Comparison of ENCODE assay signal across 8 cellular contexts in the genomic region with DNA sequence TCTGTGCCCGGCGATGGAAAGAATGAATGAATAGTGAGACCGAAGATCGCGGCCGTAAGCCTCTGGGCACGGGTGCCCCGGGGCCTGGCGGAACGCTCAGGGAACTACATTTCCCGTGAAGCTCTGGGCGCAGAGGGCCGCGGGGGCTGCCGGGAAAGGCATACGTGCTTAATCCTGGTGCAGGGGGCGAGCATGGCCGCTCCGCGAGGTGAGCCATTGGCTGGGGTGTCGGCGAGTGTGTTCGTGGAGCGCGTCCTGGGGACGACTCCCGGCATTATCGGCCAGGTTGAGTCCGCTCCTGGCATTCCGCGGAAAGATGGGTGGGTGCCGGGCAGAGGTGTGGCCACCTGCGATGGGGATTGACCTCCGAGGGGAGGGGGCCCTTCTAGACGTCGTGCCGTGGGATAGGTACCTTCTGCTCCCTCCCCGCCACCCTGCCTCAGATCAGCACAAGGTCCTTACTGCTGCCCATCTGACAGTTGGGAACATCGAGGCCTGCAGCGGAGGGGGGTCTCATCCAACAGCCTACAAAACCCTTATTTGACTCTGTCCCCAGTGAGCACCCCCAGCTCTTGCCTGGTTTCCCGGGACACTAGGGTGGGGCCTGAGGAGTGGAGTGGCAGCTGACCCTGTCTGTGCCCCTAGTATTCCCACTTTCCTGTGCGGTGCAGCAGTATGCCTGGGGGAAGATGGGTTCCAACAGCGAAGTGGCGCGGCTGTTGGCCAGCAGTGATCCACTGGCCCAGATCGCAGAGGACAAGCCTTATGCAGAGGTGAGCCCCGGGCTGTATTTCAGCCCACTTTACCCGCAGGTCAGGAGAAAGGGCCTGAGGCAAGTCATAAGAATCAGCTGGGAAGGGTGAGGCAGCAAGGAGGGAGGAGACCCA. TPM values are rescaled to one million over a fixed set of nuclear protein-coding genes. Genes with fewer than 3 reads are reported as not detected.
DNase-seq lines count a peak whose midpoint lies in the region; ATAC-seq and TF ChIP-seq lines count a peak whose summit lies in the region.

A gene with protein sequence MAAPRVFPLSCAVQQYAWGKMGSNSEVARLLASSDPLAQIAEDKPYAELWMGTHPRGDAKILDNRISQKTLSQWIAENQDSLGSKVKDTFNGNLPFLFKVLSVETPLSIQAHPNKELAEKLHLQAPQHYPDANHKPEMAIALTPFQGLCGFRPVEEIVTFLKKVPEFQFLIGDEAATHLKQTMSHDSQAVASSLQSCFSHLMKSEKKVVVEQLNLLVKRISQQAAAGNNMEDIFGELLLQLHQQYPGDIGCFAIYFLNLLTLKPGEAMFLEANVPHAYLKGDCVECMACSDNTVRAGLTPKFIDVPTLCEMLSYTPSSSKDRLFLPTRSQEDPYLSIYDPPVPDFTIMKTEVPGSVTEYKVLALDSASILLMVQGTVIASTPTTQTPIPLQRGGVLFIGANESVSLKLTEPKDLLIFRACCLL (plus strand): TSS at position 161 of the 887 bp plus-strand sequence. CDS start 32 bp downstream, at position 193.

- TF ChIP-seq CTCF in esophagus squamous epithelium (IDR thresholded peaks at IDR 0.05): peak in 5 of 6 experiments; percentile 20 to 44 (median 35)

- ATAC-seq in GM21526 (IDR thresholded peaks at IDR 0.05; ENCODE audit: low FRiP score, unreplicated experiment): peak; percentile 85

- in situ Hi-C loops in KBM-7 (cut with MboI; ENCODE audit: low pct_unique_long_range_greater_than_20kb, low sequenced_read_pairs): no loop called here

- 0 to 8% methylated on average over 4 to 10 of the region's 48 CpGs for WGBS in esophagus squamous epithelium, 2 donors

- peak within 1 kb of the TSS; percentile 76 to 94 (median 88) for H3K4me3 ChIP-seq in esophagus squamous epithelium

- H3K36me3 ChIP-seq in esophagus squamous epithelium: peaks cover 0 to 35% (median 0%) of the 10 kb centered on the region in 3 donors

- no peaks in the 10 kb centered on the region for H3K27me3 ChIP-seq in esophagus squamous epithelium

- peak in 3 of 4 donors; percentile 27 to 48 (median 41) for TF ChIP-seq POLR2A in esophagus squamous epithelium (IDR thresholded peaks at IDR 0.05)

- DNase-seq in DMS 273 treated with DMSO at 0.1 percent for 48 hours (lab: John Stamatoyannopoulos, UW) (peak; percentile 22), KBM-7 (peak; percentile 91), RPMI8226 (peak; percentile 93), activated T-helper 1 cell treated with Interleukin-2 at 50 U/mL for 16 hours (ENCODE audit: low read depth) (peak; percentile 73), esophagus squamous epithelium (lab: John Stamatoyannopoulos, UW) (no peak), myocyte (ENCODE audit: low read depth) (peak; percentile 90)
- peak; percentile 76 to 79 for DNase-seq in stimulated activated CD8-positive, alpha-beta memory T cell treated with anti-CD3 and anti-CD28 coated beads, Interleukin-7, amount 100 ng/mL, for 4 hours (ENCODE audit: low read depth in 2 of 2)

- peaks cover 16 to 56% (median 21%) of the 10 kb centered on the region in 3 donors for H3K4me1 ChIP-seq in esophagus squamous epithelium

- intact Hi-C loops in esophagus squamous epithelium (cut with DNase I): no loop called here

- H3K9me3 ChIP-seq in esophagus squamous epithelium: no peaks in the 10 kb centered on the region

- peak within 1 kb of the TSS; percentile 81 to 91 (median 89) for H3K27ac ChIP-seq in esophagus squamous epithelium

RNA-seq across cellular contexts. Expression of the gene that starts here (rescaled TPM):
- total RNA-seq in esophagus squamous epithelium: 10 to 100 TPM; 26.5 to 51.9 (median 47.9) TPM
- total RNA-seq in myocyte: 334 and 342 TPM in 2 replicates
- polyA plus RNA-seq in myocyte (2012): 90.3 TPM
